ENCODE assay signal across 15 cellular contexts in genomic region chr14:105072892-105073719, GRCh38. TPM values are rescaled to one million over a fixed set of nuclear protein-coding genes. Genes with fewer than 3 reads are reported as not detected.
DNase-seq lines count a peak whose midpoint lies in the region; ATAC-seq, FAIRE-seq and TF ChIP-seq lines count a peak whose summit lies in the region.
"Had no signal": no experiment of that assay in that cellular context is flagged by ENCODE, and none has a peak within 500 bp of the region (broad histone marks: within the 10 kb centered on the region; RNA-seq: fewer than 3 reads in every experiment).

No MANE protein-coding gene starts in this region.

- in situ Hi-C loops in mammary epithelial cell (cut with MboI; ENCODE audit: low sequenced_read_pairs in 2 of 2): no loop called here

- WGBS in mammary epithelial cell (ENCODE audit: low coverage, missing lambda C conversion rate): 58% methylated on average over 13 of the region's 18 CpGs

- H3K79me2 ChIP-seq in mammary epithelial cell (ENCODE audit: insufficient read depth, low read length): no peaks in the 10 kb centered on the region

- peaks cover 3% of the 10 kb centered on the region for H3K27me3 Mint-ChIP-seq in activated CD4-positive, alpha-beta memory T cell treated with anti-CD3 and anti-CD28 coated beads for 36 hours
- peaks cover 3% of the 10 kb centered on the region for H3K27me3 Mint-ChIP-seq in activated CD4-positive, alpha-beta memory T cell treated with anti-CD3 and anti-CD28 coated beads, Interleukin-2, amount 10 ng/mL, durations not matched to agents 7 days and 5 days
- no peaks in the 10 kb centered on the region for H3K27me3 Mint-ChIP-seq in stimulated activated naive B cell treated with anti-CD40 and anti-IgM and Interleukin-4, amounts not matched to agents 10 μg/mL and 1 μg/mL and 100 μg/mL, for 72 hours

- no peak overlapping the region for H3K4me2 ChIP-seq in mammary epithelial cell (ENCODE audit: insufficient read depth, low read depth, low read length)

- no peaks in the 10 kb centered on the region for H3K36me3 Mint-ChIP-seq in activated CD4-positive, alpha-beta memory T cell treated with anti-CD3 and anti-CD28 coated beads for 36 hours
- H3K36me3 Mint-ChIP-seq in activated CD4-positive, alpha-beta memory T cell treated with anti-CD3 and anti-CD28 coated beads, Interleukin-2, amount 10 ng/mL, durations not matched to agents 7 days and 5 days (ENCODE audit: low read depth): no peaks in the 10 kb centered on the region
- H3K36me3 Mint-ChIP-seq in stimulated activated naive B cell treated with anti-CD40 and anti-IgM and Interleukin-4, amounts not matched to agents 10 μg/mL and 1 μg/mL and 100 μg/mL, for 72 hours: peaks cover 2 to 7% of the 10 kb centered on the region in 2 donors

- BruUV-seq in mammary epithelial cell (replicated peaks; lab: Mats Ljungman, UMichigan): no TSS peak

- H3K9me3 ChIP-seq in HEK293 (ENCODE audit: control insufficient read depth, insufficient read depth, low read depth, low read length) (no peaks in the 10 kb centered on the region), kidney (ENCODE audit: control insufficient read depth in 1 of 2, low read length in 2 of 2) (no peaks in the 10 kb centered on the region), mammary epithelial cell (replicated peaks; ENCODE audit: insufficient read depth, low read length) (no peaks in the 10 kb centered on the region)
- H3K9me3 ChIP-seq: HAP-1 had no signal

- CTCF ChIA-PET in activated CD4-positive, alpha-beta memory T cell treated with anti-CD3 and anti-CD28 coated beads for 36 hours (lab: Charles Lee): interaction anchor here (0.7 to 7.9 kb wide), 3 partner anchors 14 to 28 kb away, joined by 3 to 60 read pairs (median 42); no protein-coding TSS in a partner anchor
- CTCF ChIA-PET in activated CD4-positive, alpha-beta memory T cell treated with anti-CD3 and anti-CD28 coated beads, Interleukin-2, amount 10 ng/mL, durations not matched to agents 7 days and 5 days (lab: Charles Lee): interaction anchor here (1.3 to 3.2 kb wide), 2 partner anchors 13 to 28 kb away, joined by 3 to 16 read pairs; no protein-coding TSS in a partner anchor
- CTCF ChIA-PET in HEK293 (lab: Yijun Ruan, JAX): interaction anchor here (0.9 to 1.8 kb wide), 3 partner anchors 13 to 98 kb away, joined by 4 to 6 read pairs (median 4); no protein-coding TSS in a partner anchor
- CTCF ChIA-PET in mammary epithelial cell (lab: Charles Lee; ENCODE audit: low non-redundant PET): interaction anchor here (0.7 kb wide), 1 partner anchor 68 kb away, joined by 3 read pairs; no protein-coding TSS in a partner anchor

- H2AFZ ChIP-seq in mammary epithelial cell (ENCODE audit: low read depth, low read length): no peak overlapping the region

- no peaks in the 10 kb centered on the region for H4K20me1 ChIP-seq in mammary epithelial cell (ENCODE audit: insufficient read depth, low read length)

- H3K27me3 ChIP-seq in mammary epithelial cell (ENCODE audit: insufficient read depth, low read length): no peaks in the 10 kb centered on the region

- peaks cover 50% of the 10 kb centered on the region for H3K4me1 Mint-ChIP-seq in activated CD4-positive, alpha-beta memory T cell treated with anti-CD3 and anti-CD28 coated beads for 36 hours (ENCODE audit: low read depth)
- H3K4me1 Mint-ChIP-seq in activated CD4-positive, alpha-beta memory T cell treated with anti-CD3 and anti-CD28 coated beads, Interleukin-2, amount 10 ng/mL, durations not matched to agents 7 days and 5 days: peaks cover 50% of the 10 kb centered on the region
- peaks cover 55 to 82% of the 10 kb centered on the region in 2 donors for H3K4me1 Mint-ChIP-seq in stimulated activated naive B cell treated with anti-CD40 and anti-IgM and Interleukin-4, amounts not matched to agents 10 μg/mL and 1 μg/mL and 100 μg/mL, for 72 hours

- intact Hi-C loops in activated CD4-positive, alpha-beta memory T cell treated with anti-CD3 and anti-CD28 coated beads for 36 hours (cut with micrococcal nuclease): no loop called here
- intact Hi-C loops in kidney (cut with DNase I) (no loop called here), mammary epithelial cell (cut with micrococcal nuclease) (no loop called here)

- H3K27ac ChIP-seq in HEK293 (ENCODE audit: extremely low read depth, low read depth, low read length) (no peak overlapping the region), kidney (ENCODE audit: low read depth in 2 of 2, low read length in 2 of 2) (no peak overlapping the region), mammary epithelial cell (ENCODE audit: insufficient read depth, low read depth, low read length) (no peak overlapping the region)

- H3K36me3 ChIP-seq in HEK293 (ENCODE audit: control insufficient read depth in 2 of 2, insufficient read depth in 1 of 2, low read length in 2 of 2) (no peaks in the 10 kb centered on the region), kidney (ENCODE audit: control insufficient read depth in 1 of 2, insufficient read depth in 2 of 2, low read length in 2 of 2) (no peaks in the 10 kb centered on the region), mammary epithelial cell (ENCODE audit: insufficient read depth, low read length) (no peaks in the 10 kb centered on the region)
- H3K36me3 ChIP-seq: HAP-1 had no signal

- peak overlapping the region; percentile 5 for H3K27ac Mint-ChIP-seq in activated CD4-positive, alpha-beta memory T cell treated with anti-CD3 and anti-CD28 coated beads for 36 hours
- no peak overlapping the region for H3K27ac Mint-ChIP-seq in activated CD4-positive, alpha-beta memory T cell treated with anti-CD3 and anti-CD28 coated beads, Interleukin-2, amount 10 ng/mL, durations not matched to agents 7 days and 5 days
- peak overlapping the region; percentile 51 for H3K27ac Mint-ChIP-seq in stimulated activated naive B cell treated with anti-CD40 and anti-IgM and Interleukin-4, amounts not matched to agents 10 μg/mL and 1 μg/mL and 100 μg/mL, for 72 hours

- DNase-seq in activated CD4-positive, alpha-beta memory T cell treated with anti-CD3 and anti-CD28 coated beads for 36 hours: no peak
- DNase-seq in activated CD4-positive, alpha-beta memory T cell treated with anti-CD3 and anti-CD28 coated beads, Interleukin-2, amount 10 ng/mL, durations not matched to agents 7 days and 5 days: no peak
- DNase-seq in kidney (peak; percentile 78), epidermal melanocyte (ENCODE audit: insufficient read length, low spot score) (no peak), T-helper 1 cell (no peak), mammary epithelial cell (no peak)
- no peak for DNase-seq in stimulated activated naive B cell treated with anti-CD40 and anti-IgM and Interleukin-4, amounts not matched to agents 10 μg/mL and 1 μg/mL and 100 μg/mL, for 72 hours
- DNase-seq: 8988T, DND-41, NCI-H1930, NCI-H446, NCI-H748 treated with DMSO at 0.1 percent for 48 hours had no signal

- H3K4me1 ChIP-seq in HEK293 (ENCODE audit: control insufficient read depth, insufficient read depth, low read length) (no peaks in the 10 kb centered on the region), kidney (ENCODE audit: control insufficient read depth in 1 of 2, insufficient read depth in 1 of 2, low read depth in 1 of 2, low read length in 2 of 2) (no peaks in the 10 kb centered on the region), mammary epithelial cell (ENCODE audit: insufficient read depth, low read length) (peaks cover 9% of the 10 kb centered on the region)
- H3K4me1 ChIP-seq: HAP-1 had no signal

- H3K4me3 ChIP-seq in HEK293 (ENCODE audit: low read depth, low read length) (no peak overlapping the region), kidney (ENCODE audit: low read length in 2 of 2) (no peak overlapping the region), mammary epithelial cell (replicated peaks in 1 of 3; ENCODE audit: insufficient read depth in 1 of 3, low read depth in 2 of 3, low read length in 3 of 3) (no peak overlapping the region)
- H3K4me3 ChIP-seq: HAP-1 had no signal

- TF ChIP-seq CTCF in HEK293 (tag by site-specific recombination; IDR thresholded peaks at IDR 0.05): no peak
- no peak for TF ChIP-seq CTCF in kidney (IDR thresholded peaks at IDR 0.05; ENCODE audit: borderline replicate concordance, extremely low read depth, insufficient read depth)
- no peak for TF ChIP-seq CTCF in mammary epithelial cell (conservative IDR thresholded peaks at IDR 0.05 in 1 of 2, IDR thresholded peaks at IDR 0.05 in 1 of 2; ENCODE audit: extremely low read depth in 1 of 2, insufficient read depth in 1 of 2, low read depth in 1 of 2, low read length in 2 of 2)

- no peak overlapping the region for H3K4me3 Mint-ChIP-seq in activated CD4-positive, alpha-beta memory T cell treated with anti-CD3 and anti-CD28 coated beads for 36 hours
- H3K4me3 Mint-ChIP-seq in activated CD4-positive, alpha-beta memory T cell treated with anti-CD3 and anti-CD28 coated beads, Interleukin-2, amount 10 ng/mL, durations not matched to agents 7 days and 5 days: no peak overlapping the region
- H3K4me3 Mint-ChIP-seq in stimulated activated naive B cell treated with anti-CD40 and anti-IgM and Interleukin-4, amounts not matched to agents 10 μg/mL and 1 μg/mL and 100 μg/mL, for 72 hours: no peak overlapping the region

- ATAC-seq in stimulated activated naive B cell treated with anti-CD40 and anti-IgM and Interleukin-4, amounts not matched to agents 10 μg/mL and 1 μg/mL and 100 μg/mL, for 72 hours (replicated peaks): no peak

- POLR2A ChIA-PET in activated CD4-positive, alpha-beta memory T cell treated with anti-CD3 and anti-CD28 coated beads for 36 hours (lab: Charles Lee): interaction anchor here (1.9 to 3.1 kb wide), 2 partner anchors 8 to 14 kb away, joined by 7 to 13 read pairs; partner anchors contain the start of gene GPR132
- POLR2A ChIA-PET in activated CD4-positive, alpha-beta memory T cell treated with anti-CD3 and anti-CD28 coated beads, Interleukin-2, amount 10 ng/mL, durations not matched to agents 7 days and 5 days (lab: Charles Lee): interaction anchor here (0.5 to 6.2 kb wide), 2 partner anchors 10 to 60 kb away, joined by 3 to 71 read pairs; partner anchors contain the start of gene GPR132
- POLR2A ChIA-PET in HEK293 (lab: Yijun Ruan, JAX): no interaction called here

- no peak overlapping the region for H3K9ac ChIP-seq in kidney (ENCODE audit: low read length in 2 of 2)
- no peak overlapping the region for H3K9ac ChIP-seq in mammary epithelial cell (ENCODE audit: insufficient read depth, low read length)

- dilution Hi-C loops in mammary epithelial cell (cut with HindIII; ENCODE audit: low sequenced_read_pairs): loop anchor here (10.0 kb wide), 1 partner anchor 88 kb away; the partner anchor contains the start of gene CLBA1

- H3K9me3 Mint-ChIP-seq in activated CD4-positive, alpha-beta memory T cell treated with anti-CD3 and anti-CD28 coated beads for 36 hours: no peaks in the 10 kb centered on the region
- no peaks in the 10 kb centered on the region for H3K9me3 Mint-ChIP-seq in activated CD4-positive, alpha-beta memory T cell treated with anti-CD3 and anti-CD28 coated beads, Interleukin-2, amount 10 ng/mL, durations not matched to agents 7 days and 5 days
- peaks cover 0 to 2% of the 10 kb centered on the region in 2 donors for H3K9me3 Mint-ChIP-seq in stimulated activated naive B cell treated with anti-CD40 and anti-IgM and Interleukin-4, amounts not matched to agents 10 μg/mL and 1 μg/mL and 100 μg/mL, for 72 hours

- no peak for FAIRE-seq in kidney (lab: Jason Lieb, UNC)
- FAIRE-seq: G401.6 had no signal

RNA-seq across cellular contexts. Expression of gene GPR132, which starts 7.9 kb away (rescaled TPM):
- total RNA-seq in activated CD4-positive, alpha-beta memory T cell treated with anti-CD3 and anti-CD28 coated beads for 36 hours: 10 to 100 TPM; 33.4 to 34.2 TPM
- 10 to 100 TPM; 51.2 to 51.4 TPM for total RNA-seq in activated CD4-positive, alpha-beta memory T cell treated with anti-CD3 and anti-CD28 coated beads, Interleukin-2, amount 10 ng/mL, durations not matched to agents 7 days and 5 days
- total RNA-seq in kidney: 4.2 TPM
- polyA plus RNA-seq in kidney (ENCODE audit: insufficient read depth, low read depth, low replicate concordance): 0.17 TPM
- total RNA-seq in mammary epithelial cell: under 1 TPM in 1 of 2 donors, not detected in 1; 0.24 TPM
- not detected for polyA plus RNA-seq in mammary epithelial cell
- polyA minus RNA-seq in mammary epithelial cell: not detected

RNA-seq across cellular contexts. Expression of gene CDCA4, which starts 52.2 kb away (rescaled TPM):
- total RNA-seq in activated CD4-positive, alpha-beta memory T cell treated with anti-CD3 and anti-CD28 coated beads for 36 hours: 10 to 100 TPM; 63.4 to 69.1 TPM
- total RNA-seq in activated CD4-positive, alpha-beta memory T cell treated with anti-CD3 and anti-CD28 coated beads, Interleukin-2, amount 10 ng/mL, durations not matched to agents 7 days and 5 days: 10 to 100 TPM; 57.1 to 57.5 TPM
- total RNA-seq in kidney (6.3 TPM), mammary epithelial cell (10 to 100 TPM; 38.2 to 61.7 TPM)
- polyA plus RNA-seq in kidney (ENCODE audit: insufficient read depth, low read depth, low replicate concordance) (4.1 TPM), mammary epithelial cell (53.4 TPM)
- polyA minus RNA-seq in mammary epithelial cell: 38.9 TPM
